In genomic region chr2:10278029-10278762, GRCh38 we compare ENCODE assay signal across 1 cellular context.
A peak's percentile ranks its signal among the peaks of the same experiment; 100 is the strongest.
TF ChIP-seq lines count a peak whose summit lies in the region.

No MANE protein-coding gene starts in this region.

TF ChIP-seq in HepG2, 621 proteins besides CTCF, POLR2A, EP300 and RAD21 (continued from another document and continues in another):
- TF ChIP-seq AKNA (CRISPR knock-in tag; IDR thresholded peaks at IDR 0.05; ENCODE audit: borderline replicate concordance) (no peak), AKAP8 (CRISPR knock-in tag; IDR thresholded peaks at IDR 0.05) (no peak), FOXJ3 (CRISPR knock-in tag; IDR thresholded peaks at IDR 0.05; ENCODE audit: borderline replicate concordance) (no peak), ZNF496 (CRISPR knock-in tag; IDR thresholded peaks at IDR 0.05; ENCODE audit: insufficient replicate concordance) (no peak), RORA (CRISPR knock-in tag; IDR thresholded peaks at IDR 0.05) (no peak), ZSCAN9 (CRISPR knock-in tag; IDR thresholded peaks at IDR 0.05; ENCODE audit: borderline replicate concordance) (0 out of 2 replicates have a peak, but pooled peaks have one; percentile 39), ZNF570 (CRISPR knock-in tag; IDR thresholded peaks at IDR 0.05; ENCODE audit: borderline replicate concordance) (no peak), ZNF782 (CRISPR knock-in tag; IDR thresholded peaks at IDR 0.05; ENCODE audit: borderline replicate concordance) (peak; percentile 22; the same call in 1 of the 2 replicates), ZSCAN30 (CRISPR knock-in tag; IDR thresholded peaks at IDR 0.05) (no peak), RARA (CRISPR knock-in tag; IDR thresholded peaks at IDR 0.05) (peak; percentile 79), RFXAP (CRISPR knock-in tag; IDR thresholded peaks at IDR 0.05; ENCODE audit: borderline replicate concordance) (peak; percentile 72; the same call in 1 of the 2 replicates), ADNP (CRISPR knock-in tag; IDR thresholded peaks at IDR 0.05) (no peak), ZNF784 (CRISPR knock-in tag; IDR thresholded peaks at IDR 0.05; ENCODE audit: borderline replicate concordance) (no peak), CBX5 (CRISPR knock-in tag; IDR thresholded peaks at IDR 0.05; ENCODE audit: borderline replicate concordance) (no peak), ZNF609 (CRISPR knock-in tag; IDR thresholded peaks at IDR 0.05; ENCODE audit: borderline replicate concordance) (peak; percentile 85), ZEB1 (IDR thresholded peaks at IDR 0.05; ENCODE audit: insufficient replicate concordance, low read depth) (no peak), AFF4 (CRISPR knock-in tag; IDR thresholded peaks at IDR 0.05) (peak; percentile 48; the same call in 1 of the 2 replicates), SKI (IDR thresholded peaks at IDR 0.05; ENCODE audit: partially characterized antibody) (peak; percentile 50), PREB (CRISPR knock-in tag; IDR thresholded peaks at IDR 0.05) (no peak), ZBTB7B (CRISPR knock-in tag; IDR thresholded peaks at IDR 0.05) (peak; percentile 60; the same call in 1 of the 2 replicates), CENPT (CRISPR knock-in tag; IDR thresholded peaks at IDR 0.05; ENCODE audit: low read depth) (no peak), PRMT3 (CRISPR knock-in tag; IDR thresholded peaks at IDR 0.05; ENCODE audit: borderline replicate concordance, low read depth) (no peak; the same call in 1 of the 2 replicates), ZNF501 (CRISPR knock-in tag; IDR thresholded peaks at IDR 0.05) (peak; percentile 95; the same call in 1 of the 2 replicates), PTBP1 (IDR thresholded peaks at IDR 0.05; ENCODE audit: low read depth, low read length, poor library complexity, severe bottlenecking) (peak; percentile 20), ZC3H4 (CRISPR knock-in tag; IDR thresholded peaks at IDR 0.05; ENCODE audit: borderline replicate concordance) (no peak)
- TF ChIP-seq, protein P1, sequence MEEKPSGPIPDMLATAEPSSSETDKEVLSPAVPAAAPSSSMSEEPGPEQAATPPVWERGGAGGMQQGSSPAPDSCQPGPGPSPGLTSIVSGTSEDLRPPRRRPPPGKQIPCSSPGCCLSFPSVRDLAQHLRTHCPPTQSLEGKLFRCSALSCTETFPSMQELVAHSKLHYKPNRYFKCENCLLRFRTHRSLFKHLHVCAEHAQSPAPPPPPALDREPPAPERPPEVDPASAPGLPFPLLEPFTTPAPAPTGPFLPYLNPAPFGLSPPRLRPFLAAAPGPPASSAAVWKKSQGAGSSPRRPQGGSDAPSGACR (CRISPR knock-in tag; IDR thresholded peaks at IDR 0.05), result peak; percentile 87
- TF ChIP-seq, protein P2, sequence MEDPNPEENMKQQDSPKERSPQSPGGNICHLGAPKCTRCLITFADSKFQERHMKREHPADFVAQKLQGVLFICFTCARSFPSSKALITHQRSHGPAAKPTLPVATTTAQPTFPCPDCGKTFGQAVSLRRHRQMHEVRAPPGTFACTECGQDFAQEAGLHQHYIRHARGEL (CRISPR knock-in tag; IDR thresholded peaks at IDR 0.05), result no peak
- TF ChIP-seq, protein P3, sequence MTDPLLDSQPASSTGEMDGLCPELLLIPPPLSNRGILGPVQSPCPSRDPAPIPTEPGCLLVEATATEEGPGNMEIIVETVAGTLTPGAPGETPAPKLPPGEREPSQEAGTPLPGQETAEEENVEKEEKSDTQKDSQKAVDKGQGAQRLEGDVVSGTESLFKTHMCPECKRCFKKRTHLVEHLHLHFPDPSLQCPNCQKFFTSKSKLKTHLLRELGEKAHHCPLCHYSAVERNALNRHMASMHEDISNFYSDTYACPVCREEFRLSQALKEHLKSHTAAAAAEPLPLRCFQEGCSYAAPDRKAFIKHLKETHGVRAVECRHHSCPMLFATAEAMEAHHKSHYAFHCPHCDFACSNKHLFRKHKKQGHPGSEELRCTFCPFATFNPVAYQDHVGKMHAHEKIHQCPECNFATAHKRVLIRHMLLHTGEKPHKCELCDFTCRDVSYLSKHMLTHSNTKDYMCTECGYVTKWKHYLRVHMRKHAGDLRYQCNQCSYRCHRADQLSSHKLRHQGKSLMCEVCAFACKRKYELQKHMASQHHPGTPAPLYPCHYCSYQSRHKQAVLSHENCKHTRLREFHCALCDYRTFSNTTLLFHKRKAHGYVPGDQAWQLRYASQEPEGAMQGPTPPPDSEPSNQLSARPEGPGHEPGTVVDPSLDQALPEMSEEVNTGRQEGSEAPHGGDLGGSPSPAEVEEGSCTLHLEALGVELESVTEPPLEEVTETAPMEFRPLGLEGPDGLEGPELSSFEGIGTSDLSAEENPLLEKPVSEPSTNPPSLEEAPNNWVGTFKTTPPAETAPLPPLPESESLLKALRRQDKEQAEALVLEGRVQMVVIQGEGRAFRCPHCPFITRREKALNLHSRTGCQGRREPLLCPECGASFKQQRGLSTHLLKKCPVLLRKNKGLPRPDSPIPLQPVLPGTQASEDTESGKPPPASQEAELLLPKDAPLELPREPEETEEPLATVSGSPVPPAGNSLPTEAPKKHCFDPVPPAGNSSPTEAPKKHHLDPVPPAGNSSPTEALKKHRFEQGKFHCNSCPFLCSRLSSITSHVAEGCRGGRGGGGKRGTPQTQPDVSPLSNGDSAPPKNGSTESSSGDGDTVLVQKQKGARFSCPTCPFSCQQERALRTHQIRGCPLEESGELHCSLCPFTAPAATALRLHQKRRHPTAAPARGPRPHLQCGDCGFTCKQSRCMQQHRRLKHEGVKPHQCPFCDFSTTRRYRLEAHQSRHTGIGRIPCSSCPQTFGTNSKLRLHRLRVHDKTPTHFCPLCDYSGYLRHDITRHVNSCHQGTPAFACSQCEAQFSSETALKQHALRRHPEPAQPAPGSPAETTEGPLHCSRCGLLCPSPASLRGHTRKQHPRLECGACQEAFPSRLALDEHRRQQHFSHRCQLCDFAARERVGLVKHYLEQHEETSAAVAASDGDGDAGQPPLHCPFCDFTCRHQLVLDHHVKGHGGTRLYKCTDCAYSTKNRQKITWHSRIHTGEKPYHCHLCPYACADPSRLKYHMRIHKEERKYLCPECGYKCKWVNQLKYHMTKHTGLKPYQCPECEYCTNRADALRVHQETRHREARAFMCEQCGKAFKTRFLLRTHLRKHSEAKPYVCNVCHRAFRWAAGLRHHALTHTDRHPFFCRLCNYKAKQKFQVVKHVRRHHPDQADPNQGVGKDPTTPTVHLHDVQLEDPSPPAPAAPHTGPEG (CRISPR knock-in tag; IDR thresholded peaks at IDR 0.05), result 0 out of 2 replicates have a peak, but pooled peaks have one; percentile 40
